8 cellular contexts compared by ENCODE assay signal in genomic region chr21:29233611-29234540, GRCh38.
DNase-seq lines count a peak whose midpoint lies in the region; ATAC-seq and TF ChIP-seq lines count a peak whose summit lies in the region.

No MANE protein-coding gene starts in this region.

- peaks cover 9% of the 10 kb centered on the region for H3K27me3 Mint-ChIP-seq in activated CD4-positive, alpha-beta T cell treated with anti-CD3 and anti-CD28 coated beads for 36 hours

- H3K4me3 Mint-ChIP-seq in activated CD4-positive, alpha-beta T cell treated with anti-CD3 and anti-CD28 coated beads for 36 hours, result no peak overlapping the region

- H3F3A ChIP-seq in smooth muscle cell (ENCODE audit: low read depth), result no peaks in the 10 kb centered on the region

- intact Hi-C loops in activated CD4-positive, alpha-beta T cell treated with anti-CD3 and anti-CD28 coated beads for 36 hours (cut with DNase I, micrococcal nuclease), result loop anchor here (1.0 to 10.0 kb wide), 14 partner anchors 11 to 459 kb away; partner anchors contain the start of genes BACH1 (in 2 of the 2) and RWDD2B (in 1 of the 2)
- intact Hi-C loops in colonic mucosa (cut with DNase I), result no loop called here

- CTCF ChIA-PET in activated CD4-positive, alpha-beta T cell treated with anti-CD3 and anti-CD28 coated beads for 36 hours (lab: Charles Lee), result interaction anchor here (0.6 to 1.7 kb wide), 9 partner anchors 11 to 208 kb away, joined by 3 to 12 read pairs (median 3); partner anchors contain the start of gene BACH1

- peaks cover 49% of the 10 kb centered on the region for H3K4me1 Mint-ChIP-seq in activated CD4-positive, alpha-beta T cell treated with anti-CD3 and anti-CD28 coated beads for 36 hours

- WGBS in smooth muscle cell (ENCODE audit: low lambda C conversion rate), result 94% methylated on average over 11 of the region's 11 CpGs

- peak overlapping the region; percentile 55 for H3K27ac ChIP-seq in smooth muscle cell (ENCODE audit: low read depth)
- H3K27ac ChIP-seq in colonic mucosa, result no peak overlapping the region

- H3K9ac ChIP-seq in smooth muscle cell (ENCODE audit: low read depth), result no peak overlapping the region
- no peak overlapping the region for H3K9ac ChIP-seq in colonic mucosa (ENCODE audit: low read depth in 2 of 2, low read length in 2 of 2)

- peak; percentile 89 for ATAC-seq in activated CD4-positive, alpha-beta T cell treated with anti-CD3 and anti-CD28 coated beads for 36 hours
- peak; percentile 58 for ATAC-seq in HG02763 (IDR thresholded peaks at IDR 0.05; ENCODE audit: unreplicated experiment)

- DNase-seq in activated CD4-positive, alpha-beta T cell treated with anti-CD3 and anti-CD28 coated beads for 36 hours, result peak; percentile 72
- DNase-seq in activated CD4-positive, alpha-beta T cell treated with anti-CD3 and anti-CD28 coated beads, Interleukin-2, amount 50 U/mL, for 4 hours, result no peak
- peak; percentile 68 for DNase-seq in NOMO-1 treated with DMSO at 0.1 percent for 48 hours (lab: John Stamatoyannopoulos, UW; ENCODE audit: unreplicated experiment)
- no peak for DNase-seq in smooth muscle cell (lab: John Stamatoyannopoulos, UW; ENCODE audit: unreplicated experiment)
- no peak for DNase-seq in 8988T
- no peak for DNase-seq in colonic mucosa
- no peak for DNase-seq in NCI-H524 (lab: John Stamatoyannopoulos, UW)

- H3K36me3 Mint-ChIP-seq in activated CD4-positive, alpha-beta T cell treated with anti-CD3 and anti-CD28 coated beads for 36 hours (ENCODE audit: low read depth), result no peaks in the 10 kb centered on the region

- H3K27me3 ChIP-seq in smooth muscle cell (ENCODE audit: low read depth) (no peaks in the 10 kb centered on the region), colonic mucosa (no peaks in the 10 kb centered on the region)

- H3K79me2 ChIP-seq in smooth muscle cell (ENCODE audit: low read depth), result no peaks in the 10 kb centered on the region

- POLR2A ChIA-PET in activated CD4-positive, alpha-beta T cell treated with anti-CD3 and anti-CD28 coated beads for 36 hours (lab: Charles Lee), result interaction anchor here (0.6 to 2.6 kb wide), 6 partner anchors 11 to 219 kb away, joined by 3 to 23 read pairs (median 4); partner anchors contain the start of gene BACH1

- H3K36me3 ChIP-seq in smooth muscle cell (ENCODE audit: low read depth), result no peaks in the 10 kb centered on the region
- no peaks in the 10 kb centered on the region for H3K36me3 ChIP-seq in colonic mucosa

- H3K9me3 ChIP-seq in smooth muscle cell (replicated peaks; ENCODE audit: low read depth) (no peaks in the 10 kb centered on the region), colonic mucosa (no peaks in the 10 kb centered on the region)

- H3K4me3 ChIP-seq in smooth muscle cell, result no peak overlapping the region
- no peak overlapping the region for H3K4me3 ChIP-seq in colonic mucosa

- no peak overlapping the region for H2AFZ ChIP-seq in smooth muscle cell (ENCODE audit: low read depth)

- no peak overlapping the region for H3K4me2 ChIP-seq in smooth muscle cell

- H3K27ac Mint-ChIP-seq in activated CD4-positive, alpha-beta T cell treated with anti-CD3 and anti-CD28 coated beads for 36 hours, result peak overlapping the region; percentile 76

- TF ChIP-seq CTCF in smooth muscle cell (IDR thresholded peaks at IDR 0.05; ENCODE audit: borderline replicate concordance, insufficient read depth, poor library complexity, severe bottlenecking) (no peak), colonic mucosa (IDR thresholded peaks at IDR 0.05) (no peak)

- no peaks in the 10 kb centered on the region for H4K20me1 ChIP-seq in smooth muscle cell (ENCODE audit: low read depth)

- H3K9me3 Mint-ChIP-seq in activated CD4-positive, alpha-beta T cell treated with anti-CD3 and anti-CD28 coated beads for 36 hours (ENCODE audit: low read depth), result no peaks in the 10 kb centered on the region

- H3K4me1 ChIP-seq in smooth muscle cell (ENCODE audit: low read depth) (peaks cover 8% of the 10 kb centered on the region), colonic mucosa (no peaks in the 10 kb centered on the region)

Comparison
In these comparisons a context has a peak if more than half of its experiments do, and no peak if none do; other contexts are left out.
1. DNase-seq: peak in activated CD4-positive, alpha-beta T cell treated with anti-CD3 and anti-CD28 coated beads for 36 hours (single experiment) and NOMO-1 treated with DMSO at 0.1 percent for 48 hours (single experiment); none in activated CD4-positive, alpha-beta T cell treated with anti-CD3 and anti-CD28 coated beads, Interleukin-2, amount 50 U/mL, for 4 hours (0 of 2), smooth muscle cell (single experiment), 8988T (single experiment), colonic mucosa (single experiment) and NCI-H524 (0 of 2).